ENCODE assay signal across 1 cellular context in the genomic region with DNA sequence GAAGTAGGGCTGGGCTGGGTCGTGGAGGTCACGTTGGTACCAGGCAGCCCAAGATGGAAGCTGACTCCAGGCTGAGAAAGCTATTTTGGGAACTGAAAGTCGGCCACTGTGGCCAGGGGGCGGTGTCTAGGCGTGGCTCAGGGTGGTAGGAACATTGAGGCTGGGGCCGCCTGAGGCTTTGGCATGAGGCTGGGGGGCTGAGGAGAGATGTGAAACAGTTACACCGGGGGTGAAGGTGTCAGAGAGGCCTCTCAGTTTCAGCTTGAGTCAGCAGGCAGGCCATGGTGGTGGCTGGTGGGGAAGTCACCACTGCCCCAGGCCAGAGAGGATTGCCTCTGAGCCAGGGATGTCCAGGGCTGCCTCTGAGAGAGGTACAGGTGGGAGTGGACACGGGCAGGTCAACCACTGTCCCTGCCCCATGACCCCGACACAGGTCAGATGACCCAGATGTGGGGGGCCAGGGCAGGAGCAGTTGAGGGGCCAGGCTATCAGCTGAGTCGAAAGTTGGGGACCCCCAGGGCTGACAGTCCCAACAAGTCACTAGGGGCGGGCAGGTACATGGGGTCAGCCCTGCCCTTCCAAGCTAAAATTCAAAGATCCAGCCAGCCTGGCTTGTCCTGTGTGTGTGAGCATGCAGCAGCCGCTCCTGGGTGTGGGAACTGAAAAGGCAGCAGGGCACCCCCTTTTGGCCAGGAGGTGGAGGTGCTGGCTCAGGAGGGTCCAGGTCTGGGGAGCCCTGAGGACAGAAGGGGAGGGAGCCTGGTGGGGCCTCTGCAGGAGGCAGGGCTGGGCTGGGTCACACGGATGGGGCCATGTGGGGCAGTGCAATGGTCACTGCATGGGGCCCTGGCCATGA.
TF ChIP-seq lines count a peak whose summit lies in the region.

No MANE protein-coding gene starts in this region.

TF ChIP-seq in HEK293, 187 proteins besides CTCF, POLR2A, EP300 and RAD21 (continued from another document):
- TF ChIP-seq ZNF629 (tag by site-specific recombination; IDR thresholded peaks at IDR 0.05) (no peak), BCL11B (tag by site-specific recombination; IDR thresholded peaks at IDR 0.05; ENCODE audit: low read depth) (peak; percentile 41; the same call in 1 of the 2 replicates), ZNF677 (tag by site-specific recombination; IDR thresholded peaks at IDR 0.05) (no peak), ZNF529 (tag by site-specific recombination; IDR thresholded peaks at IDR 0.05; ENCODE audit: insufficient replicate concordance) (no peak), GLIS1 (tag by site-specific recombination; IDR thresholded peaks at IDR 0.05) (peak; percentile 78), ZNF837 (tag by site-specific recombination; IDR thresholded peaks at IDR 0.05) (no peak), ZNF221 (tag by site-specific recombination; IDR thresholded peaks at IDR 0.05; ENCODE audit: borderline replicate concordance) (no peak), ZNF223 (tag by site-specific recombination; IDR thresholded peaks at IDR 0.05) (no peak), ZIC2 (tag by site-specific recombination; IDR thresholded peaks at IDR 0.05) (peak; percentile 36; the same call in 1 of the 2 replicates), ZNF169 (tag by site-specific recombination; IDR thresholded peaks at IDR 0.05) (no peak)
- TF ChIP-seq, protein P1, sequence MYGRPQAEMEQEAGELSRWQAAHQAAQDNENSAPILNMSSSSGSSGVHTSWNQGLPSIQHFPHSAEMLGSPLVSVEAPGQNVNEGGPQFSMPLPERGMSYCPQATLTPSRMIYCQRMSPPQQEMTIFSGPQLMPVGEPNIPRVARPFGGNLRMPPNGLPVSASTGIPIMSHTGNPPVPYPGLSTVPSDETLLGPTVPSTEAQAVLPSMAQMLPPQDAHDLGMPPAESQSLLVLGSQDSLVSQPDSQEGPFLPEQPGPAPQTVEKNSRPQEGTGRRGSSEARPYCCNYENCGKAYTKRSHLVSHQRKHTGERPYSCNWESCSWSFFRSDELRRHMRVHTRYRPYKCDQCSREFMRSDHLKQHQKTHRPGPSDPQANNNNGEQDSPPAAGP (tag by site-specific recombination; IDR thresholded peaks at IDR 0.05): no peak
- TF ChIP-seq, protein P2, sequence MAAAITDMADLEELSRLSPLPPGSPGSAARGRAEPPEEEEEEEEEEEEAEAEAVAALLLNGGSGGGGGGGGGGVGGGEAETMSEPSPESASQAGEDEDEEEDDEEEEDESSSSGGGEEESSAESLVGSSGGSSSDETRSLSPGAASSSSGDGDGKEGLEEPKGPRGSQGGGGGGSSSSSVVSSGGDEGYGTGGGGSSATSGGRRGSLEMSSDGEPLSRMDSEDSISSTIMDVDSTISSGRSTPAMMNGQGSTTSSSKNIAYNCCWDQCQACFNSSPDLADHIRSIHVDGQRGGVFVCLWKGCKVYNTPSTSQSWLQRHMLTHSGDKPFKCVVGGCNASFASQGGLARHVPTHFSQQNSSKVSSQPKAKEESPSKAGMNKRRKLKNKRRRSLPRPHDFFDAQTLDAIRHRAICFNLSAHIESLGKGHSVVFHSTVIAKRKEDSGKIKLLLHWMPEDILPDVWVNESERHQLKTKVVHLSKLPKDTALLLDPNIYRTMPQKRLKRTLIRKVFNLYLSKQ (tag by site-specific recombination; IDR thresholded peaks at IDR 0.05; ENCODE audit: borderline replicate concordance): no peak
TF ChIP-seq in HEK293: peak in this region for 5.
